Comparison of ENCODE assay signal across 19 cellular contexts in genomic region chr21:39633043-39633442, GRCh38. TPM values are rescaled to one million over a fixed set of nuclear protein-coding genes. Genes with fewer than 3 reads are reported as not detected.
DNase-seq lines count a peak whose midpoint lies in the region; ATAC-seq and TF ChIP-seq lines count a peak whose summit lies in the region.
"Had no signal": no experiment of that assay in that cellular context is flagged by ENCODE, and none has a peak within 500 bp of the region (broad histone marks: within the 10 kb centered on the region; RNA-seq: fewer than 3 reads in every experiment).

No MANE protein-coding gene starts in this region.

- intact Hi-C loops in posterior cingulate gyrus (cut with DNase I), result no loop called here

- DNase-seq in ELR (ENCODE audit: low read depth), result peak; percentile 85
- no peak for DNase-seq in RWPE2 (ENCODE audit: low spot score)
- peak; percentile 20 for DNase-seq in epithelial cell of prostate (ENCODE audit: low read depth, low spot score)
- no peak for DNase-seq in osteocyte (ENCODE audit: extremely low spot score, unreplicated experiment)
- no peak for DNase-seq in posterior cingulate gyrus
- no peak for DNase-seq in GOT3 (lab: John Stamatoyannopoulos, UW)
- no peak for DNase-seq in HAP-1 (ENCODE audit: low spot score in 2 of 2)
- DNase-seq: dorsolateral prefrontal cortex; heart left ventricle; lower lobe of right lung; MM.1S; NCI-H345; occipital lobe; stimulated activated CD4-positive, alpha-beta T cell treated with anti-CD3 and anti-CD28 coated beads, Interleukin-2, amount 100 ng/mL, for 24 hours; stimulated activated naive CD4-positive, alpha-beta T cell had no signal

- H3K27ac ChIP-seq in RWPE2 (ENCODE audit: poor library complexity, severe bottlenecking), result peak overlapping the region; percentile 90
- H3K27ac ChIP-seq in epithelial cell of prostate, result peak overlapping the region; percentile 96
- H3K27ac ChIP-seq: BLaER1, dorsolateral prefrontal cortex, heart left ventricle, lower lobe of right lung had no signal

- H3K9me3 ChIP-seq in RWPE2 (ENCODE audit: severe bottlenecking) (no peaks in the 10 kb centered on the region), HAP-1 (no peaks in the 10 kb centered on the region; the same call in 1 of the 2 replicates)
- H3K9me3 ChIP-seq: BLaER1, heart left ventricle, lower lobe of right lung had no signal

- H3K4me3 ChIP-seq in RWPE2 (ENCODE audit: severe bottlenecking), result no peak overlapping the region
- no peak overlapping the region for H3K4me3 ChIP-seq in HAP-1
- H3K4me3 ChIP-seq: BLaER1, dorsolateral prefrontal cortex, heart left ventricle, lower lobe of right lung had no signal

- H3K27ac Mint-ChIP-seq in osteocyte (ENCODE audit: unreplicated experiment), result peak overlapping the region; percentile 9

- H3K4me1 ChIP-seq in RWPE2 (ENCODE audit: insufficient read depth, poor library complexity, severe bottlenecking) (peaks cover 38% of the 10 kb centered on the region), HAP-1 (no peaks in the 10 kb centered on the region)
- H3K4me1 ChIP-seq: heart left ventricle, lower lobe of right lung had no signal

- H3K27me3 ChIP-seq in RWPE2 (ENCODE audit: insufficient read depth, poor library complexity, severe bottlenecking) (no peaks in the 10 kb centered on the region), HAP-1 (ENCODE audit: low read depth) (no peaks in the 10 kb centered on the region)
- H3K27me3 ChIP-seq: BLaER1 had no signal

- peak; percentile 54 for ATAC-seq in RWPE2 (ENCODE audit: low read depth)
- ATAC-seq in esophagus mucosa, result no peak
- ATAC-seq: heart left ventricle, lower lobe of right lung had no signal

- no peaks in the 10 kb centered on the region for H3K9me3 Mint-ChIP-seq in osteocyte (ENCODE audit: unreplicated experiment)
- H3K9me3 Mint-ChIP-seq: activated naive CD4-positive, alpha-beta T cell treated with anti-CD3 and anti-CD28 coated beads, Interleukin-2, amount 50 U/mL, for 72 hours had no signal

- H3K36me3 Mint-ChIP-seq in osteocyte (ENCODE audit: unreplicated experiment), result no peaks in the 10 kb centered on the region
- H3K36me3 Mint-ChIP-seq: activated naive CD4-positive, alpha-beta T cell treated with anti-CD3 and anti-CD28 coated beads, Interleukin-2, amount 50 U/mL, for 72 hours had no signal

- H3K27me3 Mint-ChIP-seq in osteocyte (ENCODE audit: unreplicated experiment), result no peaks in the 10 kb centered on the region

- TF ChIP-seq CTCF in RWPE2 (IDR thresholded peaks at IDR 0.05; ENCODE audit: poor library complexity, severe bottlenecking) (no peak), osteocyte (IDR thresholded peaks at IDR 0.05) (no peak)

- in situ Hi-C loops in HAP-1 (cut with MboI; ENCODE audit: low sequenced_read_pairs), result no loop called here

- peaks cover 16% of the 10 kb centered on the region for H3K4me1 Mint-ChIP-seq in osteocyte (ENCODE audit: unreplicated experiment)

- H3K4me3 Mint-ChIP-seq in osteocyte (ENCODE audit: unreplicated experiment), result no peak overlapping the region

- H3K36me3 ChIP-seq in RWPE2 (ENCODE audit: low read depth), result no peaks in the 10 kb centered on the region
- H3K36me3 ChIP-seq in HAP-1 (replicated peaks), result no peaks in the 10 kb centered on the region
- H3K36me3 ChIP-seq: BLaER1, heart left ventricle, lower lobe of right lung had no signal

RNA-seq across cellular contexts. Expression of gene B3GALT5, which starts 20.3 kb away (rescaled TPM):
- total RNA-seq in osteocyte (not detected in 2 replicates), esophagus mucosa (1.2 TPM)
- total RNA-seq: G401 had no signal

Comparison
In these comparisons a context has a peak if more than half of its experiments do, and no peak if none do; other contexts are left out.
1. DNase-seq: peak in ELR (single experiment) and epithelial cell of prostate (single experiment); none in RWPE2 (single experiment), osteocyte (single experiment), posterior cingulate gyrus (0 of 10), GOT3 (single experiment) and HAP-1 (0 of 2).